ENCODE assay signal across 21 cellular contexts in the genomic region with DNA sequence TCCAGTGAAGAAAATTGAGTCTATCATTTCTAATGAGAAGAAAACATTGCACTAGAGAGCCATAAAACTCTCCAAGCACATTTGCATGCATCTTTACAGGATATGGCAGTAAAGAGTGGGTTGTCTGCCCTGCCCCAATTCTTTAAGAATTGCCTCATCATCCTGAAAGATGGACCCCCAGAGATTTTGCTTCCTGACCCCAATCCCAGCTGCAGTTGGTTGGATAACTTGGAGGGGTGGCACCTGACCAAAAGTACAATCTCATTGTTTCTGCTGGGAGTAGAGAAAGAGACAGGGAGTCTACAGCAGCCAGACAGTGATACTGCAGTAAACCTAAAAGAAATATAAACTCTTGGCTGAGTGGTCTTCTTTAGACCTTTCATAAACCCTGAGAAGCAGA.
"Had no signal": no experiment of that assay in that cellular context is flagged by ENCODE, and none has a peak within 500 bp of the region (broad histone marks: within the 10 kb centered on the region; RNA-seq: fewer than 3 reads in every experiment).

No MANE protein-coding gene starts in this region.

- H3K27me3 ChIP-seq: esophagus muscularis mucosa, left lung, neutrophil, pancreas, sigmoid colon, stomach, thyroid gland had no signal

- H3K9me3 Mint-ChIP-seq: neural crest cell had no signal

- H3K36me3 ChIP-seq: esophagus muscularis mucosa, left lung, lower lobe of right lung, neutrophil, pancreas, sigmoid colon, stomach, thyroid gland had no signal

- H3K4me1 ChIP-seq: left lung, lower lobe of right lung, pancreas, sigmoid colon, stomach, thyroid gland had no signal

- H3K36me3 Mint-ChIP-seq: natural killer cell; stimulated activated effector memory CD8-positive, alpha-beta T cell treated with anti-CD3 and anti-CD28 coated beads, Interleukin-12 subunit alpha, Interleukin-12 subunit beta, amount 100 ng/mL, for 72 hours had no signal

- H3K4me3 ChIP-seq: coronary artery, esophagus muscularis mucosa, left lung, lower lobe of right lung, pancreas, sigmoid colon, stomach, thyroid gland had no signal

- H3K27ac Mint-ChIP-seq: natural killer cell; stimulated activated effector memory CD8-positive, alpha-beta T cell treated with anti-CD3 and anti-CD28 coated beads, Interleukin-12 subunit alpha, Interleukin-12 subunit beta, amount 100 ng/mL, for 72 hours had no signal

- ATAC-seq: left lung; lower lobe of right lung; natural killer cell; stimulated activated effector memory CD8-positive, alpha-beta T cell treated with anti-CD3 and anti-CD28 coated beads, Interleukin-12 subunit alpha, Interleukin-12 subunit beta, amount 100 ng/mL, for 72 hours had no signal

- DNase-seq: dermis blood vessel endothelial cell; effector memory CD4-positive, alpha-beta T cell; foreskin melanocyte; glutamatergic neuron; kidney; left lung; lower lobe of right lung; natural killer cell; pancreas; sigmoid colon; stimulated activated CD4-positive, alpha-beta T cell treated with anti-CD3 and anti-CD28 coated beads, Interleukin-2, amount 100 ng/mL, for 24 hours; stimulated activated CD4-positive, alpha-beta T cell treated with anti-CD3 and anti-CD28 coated beads, Interleukin-4, amount 100 ng/mL, for 24 hours; stimulated activated naive CD4-positive, alpha-beta T cell treated with Interleukin-2 at 50 U/mL for 16 hours; stomach; thyroid gland; trophoblast cell had no signal

- H3K4me3 Mint-ChIP-seq: natural killer cell; neural crest cell; stimulated activated effector memory CD8-positive, alpha-beta T cell treated with anti-CD3 and anti-CD28 coated beads, Interleukin-12 subunit alpha, Interleukin-12 subunit beta, amount 100 ng/mL, for 72 hours had no signal

- H3K4me1 Mint-ChIP-seq: natural killer cell; neural crest cell; stimulated activated effector memory CD8-positive, alpha-beta T cell treated with anti-CD3 and anti-CD28 coated beads, Interleukin-12 subunit alpha, Interleukin-12 subunit beta, amount 100 ng/mL, for 72 hours had no signal

- H3K27ac ChIP-seq: coronary artery, esophagus muscularis mucosa, left lung, lower lobe of right lung, neutrophil, pancreas, sigmoid colon, stomach, thyroid gland had no signal
